ENCODE assay signal across 8 cellular contexts in genomic region chr12:9647825-9648700, GRCh38. TPM values are rescaled to one million over a fixed set of nuclear protein-coding genes. Genes with fewer than 3 reads are reported as not detected.
DNase-seq lines count a peak whose midpoint lies in the region; ATAC-seq and TF ChIP-seq lines count a peak whose summit lies in the region.

No MANE protein-coding gene starts in this region.

- H3K79me2 ChIP-seq in GM23248 (ENCODE audit: insufficient read depth): peaks cover 32% of the 10 kb centered on the region

- TF ChIP-seq CTCF in omental fat pad (IDR thresholded peaks at IDR 0.05) (no peak), testis (IDR thresholded peaks at IDR 0.05) (no peak)

- H2AFZ ChIP-seq in GM23248: peak overlapping the region; percentile 98

- intact Hi-C loops in testis (cut with DNase I; ENCODE audit: low total_unique reads): no loop called here

- whole genome bisulfite sequencing in GM23248 (ENCODE audit: low coverage in 1 of 2, low lambda C conversion rate in 2 of 2, missing lambda C conversion rate in 2 of 2), 2 experiments: 1 to 4% methylated on average over 28 to 49 of the region's 55 CpGs
- WGBS in testis, 2 donors: 0 to 1% methylated on average over 16 to 55 of the region's 55 CpGs

- H3K9me3 ChIP-seq in GM23248 (ENCODE audit: low read depth) (no peaks in the 10 kb centered on the region), KOPT-K1 (ENCODE audit: insufficient read depth, low read length, poor library complexity, severe bottlenecking) (peaks cover 13% of the 10 kb centered on the region), SJCRH30 (replicated peaks) (no peaks in the 10 kb centered on the region), testis (no peaks in the 10 kb centered on the region)

- H3K9ac ChIP-seq in GM23248: peak overlapping the region; percentile 90

- H3K9me2 ChIP-seq in GM23248 (ENCODE audit: insufficient read depth): no peaks in the 10 kb centered on the region

- H3K36me3 ChIP-seq in GM23248 (ENCODE audit: low read depth) (no peaks in the 10 kb centered on the region), KOPT-K1 (ENCODE audit: insufficient read depth, low read length) (no peaks in the 10 kb centered on the region), SJCRH30 (no peaks in the 10 kb centered on the region; the same call in 1 of the 2 replicates), testis (ENCODE audit: low read depth, missing control alignments) (no peaks in the 10 kb centered on the region)

- H3F3A ChIP-seq in GM23248 (ENCODE audit: insufficient read depth): peaks cover 61% of the 10 kb centered on the region

- H3K27ac ChIP-seq in GM23248 (peak overlapping the region; percentile 94), KOPT-K1 (ENCODE audit: low read depth, low read length, poor library complexity, severe bottlenecking) (peak overlapping the region; percentile 73), SJCRH30 (peak overlapping the region; percentile 96), testis (peak overlapping the region; percentile 80 to 91)

- DNase-seq in ELF-1 (ENCODE audit: low read depth, low spot score): peak; percentile 96
- peak; percentile 88 for DNase-seq in GM23248
- DNase-seq in SJCRH30: peak; percentile 90 to 93
- peak; percentile 91 for DNase-seq in activated naive CD4-positive, alpha-beta T cell treated with Interleukin-2 at 50 U/mL for 16 hours
- DNase-seq in globus pallidus (ENCODE audit: low spot score): peak; percentile 63
- DNase-seq in omental fat pad (ENCODE audit: low spot score): peak; percentile 58
- peak; percentile 88 for DNase-seq in testis

- H3K4me1 ChIP-seq in GM23248 (ENCODE audit: insufficient read depth) (peaks cover 35% of the 10 kb centered on the region), SJCRH30 (peaks cover 25% of the 10 kb centered on the region), testis (peaks cover 5% of the 10 kb centered on the region)

- TF ChIP-seq POLR2A in testis (IDR thresholded peaks at IDR 0.05): no peak

- in situ Hi-C loops in GM23248 (cut with MboI): loop anchor here (5.0 kb wide), 1 partner anchor 59 kb away; no protein-coding TSS in a partner anchor

- H3K4me2 ChIP-seq in GM23248 (ENCODE audit: unreplicated experiment): peak overlapping the region; percentile 95

- H3K27me3 ChIP-seq in GM23248 (replicated peaks; ENCODE audit: insufficient read depth) (no peaks in the 10 kb centered on the region), SJCRH30 (no peaks in the 10 kb centered on the region), testis (no peaks in the 10 kb centered on the region)

- no peaks in the 10 kb centered on the region for H4K20me1 ChIP-seq in GM23248 (ENCODE audit: insufficient read depth)

- peak; percentile 93 for ATAC-seq in omental fat pad (ENCODE audit: low FRiP score)

- H3K4me3 ChIP-seq in GM23248: peak overlapping the region; percentile 82
- peak overlapping the region; percentile 78 for H3K4me3 ChIP-seq in SJCRH30
- peak overlapping the region; percentile 67 to 79 for H3K4me3 ChIP-seq in testis

RNA-seq across cellular contexts. Expression of gene CLEC2D, which starts 21.4 kb away (rescaled TPM):
- 0.54 and 6.6 TPM in 2 replicates for total RNA-seq in GM23248 (2014; rRNA removed; shearing (Covaris generic))
- 1.1 and 2.8 TPM in 2 replicates for polyA plus RNA-seq in GM23248 (2016; fragmentation: Nextera tagmentation; extraction: Ambion mirVana)
- 1.7 and 2.1 TPM in 2 replicates for total RNA-seq in SJCRH30 (2014; rRNA removed; shearing (Covaris generic))
- total RNA-seq in omental fat pad: 10 to 100 TPM; 10.4 to 20.5 (median 14.8) TPM
- 10 to 100 TPM; 32.1 to 36.3 TPM for total RNA-seq in testis
- polyA plus RNA-seq in testis (ENCODE audit: insufficient read depth, low read depth, low replicate concordance): 25.5 TPM

RNA-seq across cellular contexts. Expression of gene KLRB1, which starts 40.3 kb away (rescaled TPM):
- total RNA-seq in GM23248 (2014; rRNA removed; shearing (Covaris generic)): not detected in 2 replicates
- polyA plus RNA-seq in GM23248 (2016; fragmentation: Nextera tagmentation; extraction: Ambion mirVana): not detected in 2 replicates
- total RNA-seq in SJCRH30 (2014; rRNA removed; shearing (Covaris generic)): not detected in 2 replicates
- 1 to 10 TPM; 1.1 to 3.5 (median 2.3) TPM for total RNA-seq in omental fat pad
- total RNA-seq in testis: under 1 TPM in 1 of 2 donors, not detected in 1; 0.25 TPM
- polyA plus RNA-seq in testis (ENCODE audit: insufficient read depth, low read depth, low replicate concordance): 1.5 TPM

Comparison
In these comparisons a context has a peak if more than half of its experiments do, and no peak if none do; other contexts are left out.
1. Peak in every context shown above with its lines: DNase-seq, ATAC-seq, H3K4me3 ChIP-seq and H3K27ac ChIP-seq.